ENCODE assay signal across 1 cellular context in genomic region chr1:14910947-14911721, GRCh38.
TF ChIP-seq lines count a peak whose summit lies in the region.

No MANE protein-coding gene starts in this region.

TF ChIP-seq in IMR-90, 13 proteins besides CTCF, POLR2A, EP300 and RAD21:
- TF ChIP-seq RCOR1 (IDR thresholded peaks at IDR 0.05; ENCODE audit: insufficient replicate concordance, low read length) (no peak), MXI1 (IDR thresholded peaks at IDR 0.05; ENCODE audit: borderline replicate concordance, low read depth, low read length) (no peak), CEBPB (IDR thresholded peaks at IDR 0.05; ENCODE audit: low read depth, low read length) (no peak), USF2 (IDR thresholded peaks at IDR 0.05; ENCODE audit: low read depth, low read length) (no peak), NFE2L2 (IDR thresholded peaks at IDR 0.05; ENCODE audit: low read depth, low read length) (no peak), SMC3 (IDR thresholded peaks at IDR 0.05; ENCODE audit: low read depth, low read length) (no peak), MAFK (IDR thresholded peaks at IDR 0.05; ENCODE audit: low read depth, low read length) (no peak), ELK1 (IDR thresholded peaks at IDR 0.05; ENCODE audit: borderline replicate concordance, low read depth, low read length) (no peak), CHD1 (IDR thresholded peaks at IDR 0.05; ENCODE audit: low read depth, low read length) (no peak), MAZ (IDR thresholded peaks at IDR 0.05; ENCODE audit: borderline replicate concordance, low read depth, low read length) (no peak), RFX5 (IDR thresholded peaks at IDR 0.05; ENCODE audit: low read depth, low read length) (no peak), BHLHE40 (IDR thresholded peaks at IDR 0.05; ENCODE audit: low read depth, low read length) (no peak), FOS (IDR thresholded peaks at IDR 0.05; ENCODE audit: low read depth, low read length) (no peak)
